Comparison of ENCODE assay signal across 26 cellular contexts in the genomic region with DNA sequence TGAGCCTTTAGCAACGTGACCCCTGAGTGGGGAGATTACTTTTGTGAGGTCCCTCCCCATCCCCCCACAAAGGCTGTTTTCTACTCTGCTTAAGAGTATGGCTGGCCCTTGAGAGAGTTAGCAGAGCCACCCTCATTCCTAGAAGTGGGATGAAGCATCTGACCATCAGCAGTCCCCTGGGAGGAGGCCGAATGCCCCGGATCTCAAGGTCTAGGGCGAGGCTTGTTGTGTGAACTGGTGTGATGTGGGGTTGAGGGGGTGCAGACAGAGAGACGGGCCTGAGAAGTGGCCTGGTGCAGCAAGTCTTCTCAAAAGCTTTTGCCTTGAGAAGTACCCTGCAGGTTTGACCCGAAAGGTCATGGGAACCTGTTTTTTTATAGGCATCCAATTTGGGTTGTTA.
DNase-seq lines count a peak whose midpoint lies in the region; ATAC-seq and TF ChIP-seq lines count a peak whose summit lies in the region.
"Had no signal": no experiment of that assay in that cellular context is flagged by ENCODE, and none has a peak within 500 bp of the region (broad histone marks: within the 10 kb centered on the region; RNA-seq: fewer than 3 reads in every experiment).

No MANE protein-coding gene starts in this region.

- intact Hi-C loops in left ventricle myocardium inferior (cut with micrococcal nuclease): no loop called here
- intact Hi-C loops in left ventricle myocardium superior (cut with micrococcal nuclease): no loop called here
- intact Hi-C loops in ascending aorta (cut with DNase I): no loop called here

- POLR2A ChIA-PET in naive thymus-derived CD8-positive, alpha-beta T cell (lab: Charles Lee): no interaction called here

- H3K4me3 ChIP-seq in left ventricle myocardium inferior: no peak overlapping the region
- H3K4me3 ChIP-seq in ascending aorta: no peak overlapping the region
- H3K4me3 ChIP-seq: gastrocnemius medialis, GM12878, hepatocyte, MG63, mucosa of descending colon, psoas muscle, SJCRH30 had no signal

- H3K27me3 Mint-ChIP-seq in naive thymus-derived CD8-positive, alpha-beta T cell: peaks cover 10 to 39% (median 33%) of the 10 kb centered on the region in 5 donors
- peaks cover 7% of the 10 kb centered on the region for H3K27me3 Mint-ChIP-seq in glutamatergic neuron (ENCODE audit: unreplicated experiment)

- H3K9me3 ChIP-seq in left ventricle myocardium inferior (replicated peaks) (no peaks in the 10 kb centered on the region), ascending aorta (no peaks in the 10 kb centered on the region)
- H3K9me3 ChIP-seq: gastrocnemius medialis, MG63, mucosa of descending colon, psoas muscle, SJCRH30 had no signal

- DNase-seq in left ventricle myocardium inferior (no peak), left ventricle myocardium superior (no peak), ascending aorta (ENCODE audit: low spot score in 2 of 2) (peak in 1 of 2 donors; percentile 59), NCI-H1048 (lab: John Stamatoyannopoulos, UW) (no peak), glutamatergic neuron (no peak)
- DNase-seq in naive thymus-derived CD8-positive, alpha-beta T cell: peak in 1 of 10 donors; percentile 32
- DNase-seq in NK-92 treated with Interleukin-12 subunit alpha and Interleukin-12 subunit beta, amount 100 ng/mL, for 24 hours (lab: John Stamatoyannopoulos, UW): no peak
- DNase-seq: activated CD4-positive, alpha-beta T cell treated with anti-CD3 and anti-CD28 coated beads for 4 hours; activated CD8-positive, alpha-beta memory T cell treated with anti-CD3 and anti-CD28 coated beads for 24 hours; activated T-cell treated with anti-CD3 and anti-CD28 coated beads for 4 hours; central memory CD4-positive, alpha-beta T cell; DMS153; gastrocnemius medialis; KG1; NCI-H1105 treated with DMSO at 0.1 percent for 48 hours; NCI-H2029; NCI-H526 treated with DMSO at 0.1 percent for 48 hours; occipital lobe; psoas muscle; stimulated activated CD4-positive, alpha-beta T cell treated with anti-CD3 and anti-CD28 coated beads, Interleukin-4, amount 100 ng/mL, for 4 hours had no signal

- H3K36me3 ChIP-seq in left ventricle myocardium inferior (no peaks in the 10 kb centered on the region), ascending aorta (peaks cover 0 to 23% of the 10 kb centered on the region in 2 donors)
- H3K36me3 ChIP-seq: gastrocnemius medialis, MG63, SJCRH30 had no signal

- no peaks in the 10 kb centered on the region for H3K27me3 ChIP-seq in left ventricle myocardium inferior (ENCODE audit: low read depth)
- H3K27me3 ChIP-seq in ascending aorta: no peaks in the 10 kb centered on the region
- H3K27me3 ChIP-seq: hepatocyte, MG63 had no signal

- ATAC-seq in left ventricle myocardium superior: no peak
- no peak for ATAC-seq in naive thymus-derived CD8-positive, alpha-beta T cell
- ATAC-seq: gastrocnemius medialis; GM12878; natural killer cell treated with Interleukin-12 subunit alpha and Interleukin-12 subunit beta and Interleukin-15 and Interleukin-18, amount 100 ng/mL, for 72 hours had no signal

- peaks cover 17 to 43% (median 25%) of the 10 kb centered on the region in 4 donors for H3K4me1 Mint-ChIP-seq in naive thymus-derived CD8-positive, alpha-beta T cell
- H3K4me1 Mint-ChIP-seq in glutamatergic neuron (ENCODE audit: low read depth, unreplicated experiment): peaks cover 15% of the 10 kb centered on the region

- peak overlapping the region in 6 of 10 donors; percentile 39 to 78 (median 68) for H3K4me3 Mint-ChIP-seq in naive thymus-derived CD8-positive, alpha-beta T cell
- no peak overlapping the region for H3K4me3 Mint-ChIP-seq in glutamatergic neuron (ENCODE audit: unreplicated experiment)
- H3K4me3 Mint-ChIP-seq: natural killer cell treated with Interleukin-12 subunit alpha and Interleukin-12 subunit beta and Interleukin-15 and Interleukin-18, amount 100 ng/mL, for 72 hours had no signal

- peak overlapping the region in 5 of 10 donors; percentile 3 to 76 (median 48) for H3K27ac Mint-ChIP-seq in naive thymus-derived CD8-positive, alpha-beta T cell
- H3K27ac Mint-ChIP-seq in glutamatergic neuron (ENCODE audit: unreplicated experiment): no peak overlapping the region
- H3K27ac Mint-ChIP-seq: natural killer cell treated with Interleukin-12 subunit alpha and Interleukin-12 subunit beta and Interleukin-15 and Interleukin-18, amount 100 ng/mL, for 72 hours had no signal

- no peaks in the 10 kb centered on the region for H3K9me3 Mint-ChIP-seq in naive thymus-derived CD8-positive, alpha-beta T cell
- peaks cover 4% of the 10 kb centered on the region for H3K9me3 Mint-ChIP-seq in glutamatergic neuron (ENCODE audit: unreplicated experiment)
- H3K9me3 Mint-ChIP-seq: natural killer cell treated with Interleukin-12 subunit alpha and Interleukin-12 subunit beta and Interleukin-15 and Interleukin-18, amount 100 ng/mL, for 72 hours had no signal

- H3K4me1 ChIP-seq in left ventricle myocardium inferior (peaks cover 33% of the 10 kb centered on the region), ascending aorta (peaks cover 12 to 18% of the 10 kb centered on the region in 2 donors)
- H3K4me1 ChIP-seq: gastrocnemius medialis, psoas muscle, SJCRH30 had no signal

- H3K27ac ChIP-seq in left ventricle myocardium inferior (replicated peaks) (peak overlapping the region; percentile 72), ascending aorta (peak overlapping the region; percentile 75 to 85)
- H3K27ac ChIP-seq: hepatocyte, psoas muscle, SJCRH30 had no signal

- no peak for TF ChIP-seq CTCF in left ventricle myocardium inferior (IDR thresholded peaks at IDR 0.05; ENCODE audit: borderline replicate concordance)
- no peak for TF ChIP-seq CTCF in ascending aorta (IDR thresholded peaks at IDR 0.05)
- no peak for TF ChIP-seq CTCF in glutamatergic neuron (IDR thresholded peaks at IDR 0.05; ENCODE audit: partially characterized antibody, unreplicated experiment)

- peaks cover 0 to 2% (median 0%) of the 10 kb centered on the region in 3 donors for H3K36me3 Mint-ChIP-seq in naive thymus-derived CD8-positive, alpha-beta T cell
- H3K36me3 Mint-ChIP-seq in glutamatergic neuron (ENCODE audit: unreplicated experiment): no peaks in the 10 kb centered on the region
- H3K36me3 Mint-ChIP-seq: natural killer cell treated with Interleukin-12 subunit alpha and Interleukin-12 subunit beta and Interleukin-15 and Interleukin-18, amount 100 ng/mL, for 72 hours had no signal
